ENCODE assay signal across 8 cellular contexts in genomic region chr17:19728114-19728495, GRCh38. TPM values are rescaled to one million over a fixed set of nuclear protein-coding genes. Genes with fewer than 3 reads are reported as not detected.
DNase-seq lines count a peak whose midpoint lies in the region; ATAC-seq and TF ChIP-seq lines count a peak whose summit lies in the region.

No MANE protein-coding gene starts in this region.

- H2AFZ ChIP-seq in PC-9 = no peak overlapping the region; the same call in 1 of the 2 replicates

- H3K9me3 ChIP-seq in PC-9 (ENCODE audit: insufficient read depth, low read depth) = no peaks in the 10 kb centered on the region

- POLR2A ChIA-PET in PC-9 (lab: Charles Lee; ENCODE audit: unreplicated experiment) = interaction anchor here (0.6 to 1.6 kb wide), 9 partner anchors 10 to 405 kb away, joined by 3 to 22 read pairs (median 5); partner anchors contain the start of genes ALDH3A1 and ALDH3A2

- H3K9me3 Mint-ChIP-seq in osteocyte (ENCODE audit: unreplicated experiment) = no peaks in the 10 kb centered on the region

- CTCF ChIA-PET in PC-9 (lab: Charles Lee) = interaction anchor here (0.5 to 1.7 kb wide), 6 partner anchors 13 to 158 kb away, joined by 3 to 9 read pairs (median 4); partner anchors contain the start of gene ALDH3A2

- intact Hi-C loops in PC-9 (cut with micrococcal nuclease; ENCODE audit: unreplicated experiment) = loop anchor here (1.0 kb wide), 2 partner anchors 20 to 25 kb away; partner anchors contain the start of gene ALDH3A1

- H3K36me3 ChIP-seq in PC-9 (ENCODE audit: low read depth) = no peaks in the 10 kb centered on the region

- peak overlapping the region; percentile 70 for H3K27ac ChIP-seq in PC-9

- H3K9me2 ChIP-seq in PC-9 (ENCODE audit: insufficient read depth) = no peaks in the 10 kb centered on the region

- ATAC-seq in GM21526 (IDR thresholded peaks at IDR 0.05; ENCODE audit: low FRiP score, unreplicated experiment) = no peak
- ATAC-seq in HG03159 (IDR thresholded peaks at IDR 0.05; ENCODE audit: unreplicated experiment) = no peak
- ATAC-seq in HG03139 (IDR thresholded peaks at IDR 0.05; ENCODE audit: unreplicated experiment) = no peak

- no TSS peak for BruUV-seq in PC-9 (replicated peaks; lab: Mats Ljungman, UMichigan)

- H3K27me3 Mint-ChIP-seq in osteocyte (ENCODE audit: unreplicated experiment) = peaks cover 2% of the 10 kb centered on the region

- peak overlapping the region; percentile 93 for H3K27ac Mint-ChIP-seq in osteocyte (ENCODE audit: unreplicated experiment)

- peaks cover 60% of the 10 kb centered on the region for H3K4me1 ChIP-seq in PC-9 (replicated peaks; ENCODE audit: insufficient read depth)

- H3F3A ChIP-seq in PC-9 (ENCODE audit: insufficient read depth, low read depth) = peaks cover 54% of the 10 kb centered on the region

- H4K20me1 ChIP-seq in PC-9 (ENCODE audit: insufficient read depth) = no peaks in the 10 kb centered on the region

- peak; percentile 57 for DNase-seq in EL
- DNase-seq in PC-9 = peak; percentile 89 to 95
- peak; percentile 99 for DNase-seq in fibroblast of gingiva (ENCODE audit: low read depth)
- DNase-seq in osteocyte (ENCODE audit: extremely low spot score, unreplicated experiment) = peak; percentile 95
- no peak for DNase-seq in Kasumi-1 (lab: John Stamatoyannopoulos, UW)

- peaks cover 53% of the 10 kb centered on the region for H3K4me1 Mint-ChIP-seq in osteocyte (ENCODE audit: unreplicated experiment)

- no peak overlapping the region for H3K4me3 ChIP-seq in PC-9

- H3K36me3 Mint-ChIP-seq in osteocyte (ENCODE audit: unreplicated experiment) = no peaks in the 10 kb centered on the region

- no peaks in the 10 kb centered on the region for H3K79me2 ChIP-seq in PC-9 (ENCODE audit: low read depth)

- H3K27me3 ChIP-seq in PC-9 (ENCODE audit: insufficient read depth, low read depth) = no peaks in the 10 kb centered on the region

- no peak for TF ChIP-seq CTCF in PC-9 (conservative IDR thresholded peaks at IDR 0.05)
- no peak for TF ChIP-seq CTCF in osteocyte (IDR thresholded peaks at IDR 0.05)

- H3K4me2 ChIP-seq in PC-9 = peak overlapping the region; percentile 44

- H3K4me3 Mint-ChIP-seq in osteocyte (ENCODE audit: unreplicated experiment) = no peak overlapping the region

RNA-seq across cellular contexts. Expression of gene SLC47A2, which starts 11.7 kb away (rescaled TPM):
- total RNA-seq in PC-9 (2021) (38.9 and 42.6 TPM in 2 replicates), osteocyte (0.16 and 0.24 TPM in 2 replicates)

RNA-seq across cellular contexts. Expression of gene ALDH3A1, which starts 20.0 kb away (rescaled TPM):
- total RNA-seq in PC-9 (2021) = 1,620 and 1,906 TPM in 2 replicates
- 0.52 and 1.6 TPM in 2 replicates for total RNA-seq in osteocyte

Comparison
In these comparisons a context has a peak if more than half of its experiments do, and no peak if none do; other contexts are left out.
1. DNase-seq: peak in EL (single experiment), PC-9 (2 of 2), fibroblast of gingiva (single experiment) and osteocyte (single experiment); none in Kasumi-1 (0 of 2).
2. RNA of gene SLC47A2, which starts 11.7 kb away (total RNA-seq): 38.9 to 42.6 TPM in PC-9; 0.16 to 0.24 TPM in osteocyte; every median in the first group is over 10 times any median in the second.
3. RNA of gene ALDH3A1, which starts 20.0 kb away (total RNA-seq): 1,620 to 1,906 TPM in PC-9; 0.52 to 1.6 TPM in osteocyte; every median in the first group is over 100 times any median in the second.